ENCODE assay signal across 14 cellular contexts in the genomic region with DNA sequence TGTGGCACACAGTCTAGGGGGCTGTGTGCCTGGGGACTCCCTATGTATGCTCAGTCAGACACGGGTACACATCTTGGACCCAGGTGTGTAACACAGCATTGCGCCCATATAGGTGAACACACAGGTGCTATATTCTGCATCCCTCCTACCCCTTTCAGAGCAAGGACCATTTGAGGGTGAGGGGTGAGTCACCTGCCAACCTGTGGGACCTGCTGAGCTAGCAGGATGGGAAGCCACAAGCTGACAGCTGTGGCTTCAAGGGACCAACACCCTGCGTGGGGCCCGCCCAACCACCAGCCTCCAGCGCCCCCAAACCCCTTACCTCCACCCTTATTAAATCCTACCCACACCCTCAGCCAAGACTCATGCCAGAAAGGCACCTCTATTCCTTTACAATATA. TPM values are rescaled to one million over a fixed set of nuclear protein-coding genes. Genes with fewer than 3 reads are reported as not detected.
DNase-seq lines count a peak whose midpoint lies in the region; ATAC-seq, FAIRE-seq and TF ChIP-seq lines count a peak whose summit lies in the region.
"Had no signal": no experiment of that assay in that cellular context is flagged by ENCODE, and none has a peak within 500 bp of the region (broad histone marks: within the 10 kb centered on the region; RNA-seq: fewer than 3 reads in every experiment).

No MANE protein-coding gene starts in this region.

- no peaks in the 10 kb centered on the region for H3K9me2 ChIP-seq in MM.1S (replicated peaks; ENCODE audit: insufficient read depth, low read length)
- H3K9me2 ChIP-seq in PC-9 (ENCODE audit: insufficient read depth), result no peaks in the 10 kb centered on the region

- no peaks in the 10 kb centered on the region for H3K36me3 Mint-ChIP-seq in activated CD4-positive, alpha-beta memory T cell treated with anti-CD3 and anti-CD28 coated beads, Interleukin-2, amount 10 ng/mL, durations not matched to agents 7 days and 5 days (ENCODE audit: low read depth)
- H3K36me3 Mint-ChIP-seq in activated naive CD8-positive, alpha-beta T cell treated with anti-CD3 and anti-CD28 coated beads, Interleukin-2, amount 10 ng/mL, durations not matched to agents 7 days and 5 days, result no peaks in the 10 kb centered on the region

- no peak overlapping the region for H3K4me3 ChIP-seq in MM.1S (ENCODE audit: low read length)
- no peak overlapping the region for H3K4me3 ChIP-seq in PC-9
- H3K4me3 ChIP-seq: gastrocnemius medialis had no signal

- no peaks in the 10 kb centered on the region for H3K27me3 ChIP-seq in MM.1S (replicated peaks; ENCODE audit: insufficient read depth, low read length)
- no peaks in the 10 kb centered on the region for H3K27me3 ChIP-seq in PC-9 (ENCODE audit: insufficient read depth, low read depth)
- H3K27me3 ChIP-seq: BE2C, gastrocnemius medialis had no signal

- H3K79me2 ChIP-seq in MM.1S (ENCODE audit: low read length), result no peaks in the 10 kb centered on the region
- no peaks in the 10 kb centered on the region for H3K79me2 ChIP-seq in PC-9 (ENCODE audit: low read depth)

- no peak for FAIRE-seq in RCC 7860 (lab: Jason Lieb, UNC)

- peaks cover 31% of the 10 kb centered on the region for H3K4me1 ChIP-seq in MM.1S (ENCODE audit: low read length)
- peaks cover 27% of the 10 kb centered on the region for H3K4me1 ChIP-seq in PC-9 (replicated peaks; ENCODE audit: insufficient read depth)
- H3K4me1 ChIP-seq: BE2C, gastrocnemius medialis had no signal

- H4K20me1 ChIP-seq in MM.1S (ENCODE audit: insufficient read depth, low read length), result no peaks in the 10 kb centered on the region
- no peaks in the 10 kb centered on the region for H4K20me1 ChIP-seq in PC-9 (ENCODE audit: insufficient read depth)

- H3K36me3 ChIP-seq in MM.1S (replicated peaks; ENCODE audit: insufficient read depth, low read length) (no peaks in the 10 kb centered on the region), PC-9 (ENCODE audit: low read depth) (no peaks in the 10 kb centered on the region)
- H3K36me3 ChIP-seq: BE2C, gastrocnemius medialis had no signal

- CTCF ChIA-PET in activated CD4-positive, alpha-beta memory T cell treated with anti-CD3 and anti-CD28 coated beads, Interleukin-2, amount 10 ng/mL, durations not matched to agents 7 days and 5 days (lab: Charles Lee), result interaction anchor here (1.0 to 11.8 kb wide), 9 partner anchors 13 to 84 kb away, joined by 3 to 278 read pairs (median 35); a partner anchor contains a TSS
- CTCF ChIA-PET in PC-9 (lab: Charles Lee), result no interaction called here

- no peak for TF ChIP-seq CTCF in C4-2B (conservative IDR thresholded peaks at IDR 0.05)
- TF ChIP-seq CTCF in MM.1S (IDR thresholded peaks at IDR 0.05; ENCODE audit: low read length), result no peak
- no peak for TF ChIP-seq CTCF in PC-9 (conservative IDR thresholded peaks at IDR 0.05)

- H3K9me3 ChIP-seq in MM.1S (replicated peaks; ENCODE audit: insufficient read depth, low read length) (no peaks in the 10 kb centered on the region), PC-9 (ENCODE audit: insufficient read depth, low read depth) (no peaks in the 10 kb centered on the region)
- H3K9me3 ChIP-seq: BE2C, gastrocnemius medialis had no signal

- peak overlapping the region; percentile 89 for H3K27ac ChIP-seq in C4-2B
- no peak overlapping the region for H3K27ac ChIP-seq in MM.1S (ENCODE audit: low read length)
- no peak overlapping the region for H3K27ac ChIP-seq in PC-9
- H3K27ac ChIP-seq: gastrocnemius medialis had no signal

- H3K9me3 Mint-ChIP-seq in activated CD4-positive, alpha-beta memory T cell treated with anti-CD3 and anti-CD28 coated beads, Interleukin-2, amount 10 ng/mL, durations not matched to agents 7 days and 5 days, result no peaks in the 10 kb centered on the region
- H3K9me3 Mint-ChIP-seq in activated naive CD8-positive, alpha-beta T cell treated with anti-CD3 and anti-CD28 coated beads, Interleukin-2, amount 10 ng/mL, durations not matched to agents 7 days and 5 days, result no peaks in the 10 kb centered on the region

- BruUV-seq in PC-9 (replicated peaks; lab: Mats Ljungman, UMichigan), result no TSS peak

- H3F3A ChIP-seq in MM.1S (ENCODE audit: insufficient read depth, low read length), result peaks cover 11% of the 10 kb centered on the region; the same call in 1 of the 2 replicates
- 0 out of 2 replicates have a peak, but pooled peaks cover 6% of the 10 kb centered on the region for H3F3A ChIP-seq in PC-9 (ENCODE audit: insufficient read depth, low read depth)

- H2AFZ ChIP-seq in MM.1S (ENCODE audit: low read length) (no peak overlapping the region), PC-9 (no peak overlapping the region)

- intact Hi-C loops in PC-9 (cut with micrococcal nuclease; ENCODE audit: unreplicated experiment), result loop anchor here (5.0 kb wide), 1 partner anchor 35 kb away; no protein-coding TSS in a partner anchor

- peak overlapping the region; percentile 95 for H3K27ac Mint-ChIP-seq in activated CD4-positive, alpha-beta memory T cell treated with anti-CD3 and anti-CD28 coated beads, Interleukin-2, amount 10 ng/mL, durations not matched to agents 7 days and 5 days
- peak overlapping the region; percentile 94 for H3K27ac Mint-ChIP-seq in activated naive CD8-positive, alpha-beta T cell treated with anti-CD3 and anti-CD28 coated beads, Interleukin-2, amount 10 ng/mL, durations not matched to agents 7 days and 5 days

- ATAC-seq in activated naive CD8-positive, alpha-beta T cell treated with anti-CD3 and anti-CD28 coated beads, Interleukin-2, amount 10 ng/mL, durations not matched to agents 7 days and 5 days (ENCODE audit: low read depth), result no peak
- ATAC-seq: gastrocnemius medialis had no signal

- H3K4me3 Mint-ChIP-seq in activated CD4-positive, alpha-beta memory T cell treated with anti-CD3 and anti-CD28 coated beads, Interleukin-2, amount 10 ng/mL, durations not matched to agents 7 days and 5 days, result peak overlapping the region; percentile 10
- H3K4me3 Mint-ChIP-seq in activated naive CD8-positive, alpha-beta T cell treated with anti-CD3 and anti-CD28 coated beads, Interleukin-2, amount 10 ng/mL, durations not matched to agents 7 days and 5 days, result peak overlapping the region; percentile 8

- peak overlapping the region; percentile 54; the same call in 1 of the 2 replicates for H3K4me2 ChIP-seq in MM.1S (ENCODE audit: low read depth, low read length)
- H3K4me2 ChIP-seq in PC-9, result no peak overlapping the region

- POLR2A ChIA-PET in activated CD4-positive, alpha-beta memory T cell treated with anti-CD3 and anti-CD28 coated beads, Interleukin-2, amount 10 ng/mL, durations not matched to agents 7 days and 5 days (lab: Charles Lee), result interaction anchor here (0.8 to 4.5 kb wide), 7 partner anchors 25 to 127 kb away, joined by 3 to 75 read pairs (median 23); a partner anchor contains a TSS
- POLR2A ChIA-PET in activated naive CD8-positive, alpha-beta T cell treated with anti-CD3 and anti-CD28 coated beads, Interleukin-2, amount 10 ng/mL, durations not matched to agents 7 days and 5 days (lab: Charles Lee), result interaction anchor here (0.5 to 3.4 kb wide), 4 partner anchors 31 to 127 kb away, joined by 3 to 31 read pairs (median 24); a partner anchor contains a TSS
- POLR2A ChIA-PET in PC-9 (lab: Charles Lee; ENCODE audit: unreplicated experiment), result no interaction called here

- peaks cover 60% of the 10 kb centered on the region for H3K4me1 Mint-ChIP-seq in activated CD4-positive, alpha-beta memory T cell treated with anti-CD3 and anti-CD28 coated beads, Interleukin-2, amount 10 ng/mL, durations not matched to agents 7 days and 5 days
- H3K4me1 Mint-ChIP-seq in activated naive CD8-positive, alpha-beta T cell treated with anti-CD3 and anti-CD28 coated beads, Interleukin-2, amount 10 ng/mL, durations not matched to agents 7 days and 5 days, result peaks cover 32% of the 10 kb centered on the region

- no peaks in the 10 kb centered on the region for H3K27me3 Mint-ChIP-seq in activated CD4-positive, alpha-beta memory T cell treated with anti-CD3 and anti-CD28 coated beads, Interleukin-2, amount 10 ng/mL, durations not matched to agents 7 days and 5 days
- peaks cover 5% of the 10 kb centered on the region for H3K27me3 Mint-ChIP-seq in activated naive CD8-positive, alpha-beta T cell treated with anti-CD3 and anti-CD28 coated beads, Interleukin-2, amount 10 ng/mL, durations not matched to agents 7 days and 5 days

- peak; percentile 32 for DNase-seq in MM.1S
- peak; percentile 58 for DNase-seq in activated CD4-positive, alpha-beta memory T cell treated with anti-CD3 and anti-CD28 coated beads, Interleukin-2, amount 10 ng/mL, durations not matched to agents 7 days and 5 days
- DNase-seq in activated naive CD8-positive, alpha-beta T cell treated with anti-CD3 and anti-CD28 coated beads, Interleukin-2, amount 10 ng/mL, durations not matched to agents 7 days and 5 days, result no peak
- no peak for DNase-seq in RCC 7860 (ENCODE audit: low spot score)
- no peak for DNase-seq in iPS-NIHi11 (ENCODE audit: low spot score)
- DNase-seq in AG20443 (ENCODE audit: low spot score), result no peak
- no peak for DNase-seq in PC-9
- DNase-seq: BE2C, EL, gastrocnemius medialis had no signal

- no peak overlapping the region for H3K9ac ChIP-seq in MM.1S (ENCODE audit: low read length)

RNA-seq across cellular contexts. Expression of a gene that starts 14.6 kb away (rescaled TPM):
- under 1 TPM; 0.40 to 0.55 TPM for total RNA-seq in activated CD4-positive, alpha-beta memory T cell treated with anti-CD3 and anti-CD28 coated beads, Interleukin-2, amount 10 ng/mL, durations not matched to agents 7 days and 5 days
- not detected for total RNA-seq in activated naive CD8-positive, alpha-beta T cell treated with anti-CD3 and anti-CD28 coated beads, Interleukin-2, amount 10 ng/mL, durations not matched to agents 7 days and 5 days
- total RNA-seq in PC-9 (2021), result 0.59 TPM in 1 of 2 replicates, not detected in the other
- total RNA-seq: activated CD8-positive, alpha-beta memory T cell treated with anti-CD3 and anti-CD28 coated beads for 36 hours; kidney epithelial cell; pulmonary artery endothelial cell had no signal

RNA-seq across cellular contexts. Expression of a gene that starts 30.4 kb away (rescaled TPM):
- total RNA-seq in activated CD4-positive, alpha-beta memory T cell treated with anti-CD3 and anti-CD28 coated beads, Interleukin-2, amount 10 ng/mL, durations not matched to agents 7 days and 5 days, result 100 to 1,000 TPM; 162 to 167 TPM
- total RNA-seq in activated naive CD8-positive, alpha-beta T cell treated with anti-CD3 and anti-CD28 coated beads, Interleukin-2, amount 10 ng/mL, durations not matched to agents 7 days and 5 days, result 10 to 100 TPM; 29.1 to 32.0 TPM
- total RNA-seq in PC-9 (2021), result 9.9 and 15.3 TPM in 2 replicates

RNA-seq across cellular contexts. Expression of a gene that starts 56.7 kb away (rescaled TPM):
- total RNA-seq in activated CD4-positive, alpha-beta memory T cell treated with anti-CD3 and anti-CD28 coated beads, Interleukin-2, amount 10 ng/mL, durations not matched to agents 7 days and 5 days, result 10 to 100 TPM; 21.6 to 22.4 TPM
- total RNA-seq in activated naive CD8-positive, alpha-beta T cell treated with anti-CD3 and anti-CD28 coated beads, Interleukin-2, amount 10 ng/mL, durations not matched to agents 7 days and 5 days, result 10 to 100 TPM; 30.1 to 33.2 TPM
- total RNA-seq in PC-9 (2021), result 15.5 and 16.2 TPM in 2 replicates

Comparison
In these comparisons a context has a peak if more than half of its experiments do, and no peak if none do; other contexts are left out.
1. DNase-seq: peak in MM.1S (single experiment) and activated CD4-positive, alpha-beta memory T cell treated with anti-CD3 and anti-CD28 coated beads, Interleukin-2, amount 10 ng/mL, durations not matched to agents 7 days and 5 days (single experiment); none in activated naive CD8-positive, alpha-beta T cell treated with anti-CD3 and anti-CD28 coated beads, Interleukin-2, amount 10 ng/mL, durations not matched to agents 7 days and 5 days (single experiment), RCC 7860 (single experiment), iPS-NIHi11 (single experiment), AG20443 (single experiment) and PC-9 (0 of 2).
2. RNA of a gene that starts 30.4 kb away (total RNA-seq): 162 to 167 TPM in activated CD4-positive, alpha-beta memory T cell treated with anti-CD3 and anti-CD28 coated beads, Interleukin-2, amount 10 ng/mL, durations not matched to agents 7 days and 5 days; 29.1 to 32.0 TPM in activated naive CD8-positive, alpha-beta T cell treated with anti-CD3 and anti-CD28 coated beads, Interleukin-2, amount 10 ng/mL, durations not matched to agents 7 days and 5 days and 9.9 to 15.3 TPM in PC-9; every median in the first group is over 4 times any median in the second.